ENCODE assay signal across 9 cellular contexts in the genomic region with DNA sequence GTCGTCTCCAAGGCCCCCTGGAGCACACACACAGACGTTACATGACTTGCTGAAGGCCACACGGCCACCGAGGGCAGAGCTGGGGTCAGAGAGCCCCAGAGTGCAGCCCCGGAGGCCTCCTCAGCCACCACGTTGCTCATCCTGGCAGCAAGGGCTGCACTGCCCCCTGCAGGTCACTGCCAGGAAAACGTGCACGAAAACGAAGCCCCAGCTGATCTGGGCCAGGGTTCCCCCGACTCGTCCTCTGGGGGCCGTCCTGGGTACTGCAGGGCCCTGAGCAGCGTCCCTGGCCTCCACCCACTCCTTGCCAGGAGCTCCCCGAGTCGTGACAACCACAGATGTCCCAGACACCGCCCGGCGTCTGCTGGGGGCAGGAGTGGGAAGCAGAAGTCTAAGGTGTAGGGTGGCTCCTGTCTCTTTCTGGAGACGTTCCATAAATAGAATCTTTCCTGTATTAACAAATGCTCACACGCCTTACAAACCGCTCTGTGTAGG. TPM values are rescaled to one million over a fixed set of nuclear protein-coding genes. Genes with fewer than 3 reads are reported as not detected.
A peak's percentile ranks its signal among the peaks of the same experiment; 100 is the strongest.
DNase-seq lines count a peak whose midpoint lies in the region; ATAC-seq, FAIRE-seq and TF ChIP-seq lines count a peak whose summit lies in the region.
"Had no signal": no experiment of that assay in that cellular context is flagged by ENCODE, and none has a peak within 500 bp of the region (broad histone marks: within the 10 kb centered on the region; RNA-seq: fewer than 3 reads in every experiment).

No MANE protein-coding gene starts in this region.

- H3K9me1 ChIP-seq in keratinocyte (ENCODE audit: control insufficient read depth, extremely low read depth, insufficient read depth, low read length), result peaks cover 2% of the 10 kb centered on the region

- H3K4me3 ChIP-seq in keratinocyte (ENCODE audit: control insufficient read depth in 2 of 3, extremely low read depth in 1 of 3, insufficient read depth in 2 of 3, low read depth in 1 of 3, low read length in 3 of 3), result peak overlapping the region; percentile 4 to 63 (median 53)

- peak overlapping the region; percentile 82 for H3K27ac ChIP-seq in keratinocyte (ENCODE audit: control insufficient read depth, insufficient read depth, low read length)

- peaks cover 30% of the 10 kb centered on the region for H3K4me1 ChIP-seq in keratinocyte (ENCODE audit: control insufficient read depth, extremely low read depth, insufficient read depth, low read length)

- ATAC-seq in HG03039 (IDR thresholded peaks at IDR 0.05; ENCODE audit: unreplicated experiment), result no peak

- DNase-seq in COLO829 (ENCODE audit: low spot score), result peak; percentile 64
- DNase-seq in HEK293T (ENCODE audit: extremely low spot score), result peak; percentile 82
- DNase-seq in NCI-H2227 (lab: John Stamatoyannopoulos, UW; ENCODE audit: unreplicated experiment), result peak; percentile 90
- DNase-seq in activated CD4-positive, CD25-positive, alpha-beta regulatory T cell treated with anti-CD3 and anti-CD28 coated beads, Interleukin-2, amount 50 U/mL, for 16 hours (ENCODE audit: low read depth, low spot score), result peak; percentile 87
- peak; percentile 92 for DNase-seq in central memory CD4-positive, alpha-beta T cell
- peak; percentile 59 for DNase-seq in keratinocyte (ENCODE audit: low read depth, low spot score)
- peak; percentile 87 to 88 for DNase-seq in stimulated activated CD4-positive, alpha-beta T cell treated with anti-CD3 and anti-CD28 coated beads, Interleukin-15, amount 100 ng/mL, for 1 hour (ENCODE audit: low read depth in 1 of 2, low spot score in 1 of 2)

- H3K9me3 ChIP-seq in keratinocyte (ENCODE audit: control insufficient read depth, low read depth, low read length), result no peaks in the 10 kb centered on the region

- H4K20me1 ChIP-seq in keratinocyte (ENCODE audit: control insufficient read depth, extremely low read depth, insufficient read depth, low read length), result no peaks in the 10 kb centered on the region

- peak overlapping the region; percentile 70 for H2AFZ ChIP-seq in keratinocyte (ENCODE audit: control insufficient read depth, low read length)

- TF ChIP-seq CTCF in keratinocyte (optimal IDR thresholded peaks at IDR 0.05 in 1 of 3, IDR thresholded peaks at IDR 0.05 in 1 of 3, conservative IDR thresholded peaks at IDR 0.05 in 1 of 3; ENCODE audit: extremely low read depth in 1 of 3, insufficient read depth in 2 of 3, low read length in 3 of 3), result peak; percentile 96 to 99 (median 99)

- peaks cover 2 to 4% of the 10 kb centered on the region in 2 experiments for H3K36me3 ChIP-seq in keratinocyte (ENCODE audit: control insufficient read depth in 2 of 2, extremely low read depth in 1 of 2, insufficient read depth in 2 of 2, low read length in 2 of 2)

- dilution Hi-C loops in keratinocyte (cut with MboI; ENCODE audit: extremely low pct_ligation_motif_present, low sequenced_read_pairs), result no loop called here

- POLR2A ChIA-PET in HEK293T (lab: Yijun Ruan, JAX), result interaction anchor here (2.0 to 4.9 kb wide), 4 partner anchors 11 to 22 kb away, joined by 5 to 22 read pairs (median 12); a partner anchor contains a TSS

- H3K4me2 ChIP-seq in keratinocyte (ENCODE audit: control insufficient read depth, extremely low read depth, insufficient read depth, low read depth, low read length), result peak overlapping the region; percentile 93

- FAIRE-seq in keratinocyte (lab: Jason Lieb, UNC), result peak; percentile 66
- FAIRE-seq: TTC549 had no signal

- H3K79me2 ChIP-seq in keratinocyte (ENCODE audit: control insufficient read depth, insufficient read depth, low read length), result peaks cover 16% of the 10 kb centered on the region

- peak overlapping the region; percentile 77 for H3K9ac ChIP-seq in keratinocyte (ENCODE audit: control insufficient read depth, extremely low read depth, insufficient read depth, low read length)

- no peaks in the 10 kb centered on the region for H3K27me3 ChIP-seq in keratinocyte (ENCODE audit: control insufficient read depth, extremely low read depth, insufficient read depth, low read length)

- CTCF ChIA-PET in HEK293T (lab: Yijun Ruan, JAX), result interaction anchor here (0.5 to 2.5 kb wide), 6 partner anchors 11 to 193 kb away, joined by 3 to 26 read pairs (median 4); a partner anchor contains a TSS

TF ChIP-seq in HEK293T, 16 proteins besides CTCF, POLR2A, EP300 and RAD21:
- no peak for TF ChIP-seq BHLHE40 (IDR thresholded peaks at IDR 0.05; ENCODE audit: borderline replicate concordance)
- 0 out of 2 replicates have a peak, but pooled peaks have one; percentile 53 for TF ChIP-seq HDGF (IDR thresholded peaks at IDR 0.05; ENCODE audit: borderline replicate concordance)
TF ChIP-seq in HEK293T: peak in this region for 1.

RNA-seq across cellular contexts. Expression of a gene that starts 3.4 kb away (rescaled TPM):
- polyA plus RNA-seq in keratinocyte, result 1.4 to 3.3 TPM (median 1.9 TPM) in 3 replicates
- 0.24 TPM for polyA plus RNA-seq in keratinocyte (2011; ENCODE audit: low read depth)
- polyA plus RNA-seq in keratinocyte (2011; cell fraction: cytosol; rRNA removed), result 0.62 and 4.3 TPM in 2 replicates
- polyA plus RNA-seq in keratinocyte (2011; cell fraction: nucleus; rRNA removed), result 1.6 and 3.5 TPM in 2 replicates
- 1.8 and 5.8 TPM in 2 replicates for polyA plus RNA-seq in keratinocyte (2012; ENCODE audit: low replicate concordance)
- 0.35 to 0.79 TPM (median 0.40 TPM) in 3 replicates for polyA minus RNA-seq in keratinocyte
- 12.9 TPM for polyA minus RNA-seq in keratinocyte (2011; cell fraction: cytosol; rRNA and poly(A)+ RNA removed)
- polyA minus RNA-seq in keratinocyte (2011; cell fraction: nucleus; rRNA and poly(A)+ RNA removed), result 2.7 and 3.7 TPM in 2 replicates

RNA-seq across cellular contexts. Expression of a gene that starts 14.4 kb away (rescaled TPM):
- polyA plus RNA-seq in keratinocyte, result 0.05 to 0.12 TPM (median 0.07 TPM) in 3 replicates
- not detected for polyA plus RNA-seq in keratinocyte (2011; ENCODE audit: low read depth)
- not detected in 2 replicates for polyA plus RNA-seq in keratinocyte (2011; cell fraction: cytosol; rRNA removed)
- polyA plus RNA-seq in keratinocyte (2011; cell fraction: nucleus; rRNA removed), result 0.24 and 0.65 TPM in 2 replicates
- 0.17 and 0.27 TPM in 2 replicates for polyA plus RNA-seq in keratinocyte (2012; ENCODE audit: low replicate concordance)
- polyA minus RNA-seq in keratinocyte, result not detected in 3 replicates
- polyA minus RNA-seq in keratinocyte (2011; cell fraction: cytosol; rRNA and poly(A)+ RNA removed), result not detected
- not detected in 2 replicates for polyA minus RNA-seq in keratinocyte (2011; cell fraction: nucleus; rRNA and poly(A)+ RNA removed)

RNA-seq across cellular contexts. Expression of a gene that starts 20.9 kb away (rescaled TPM):
- polyA plus RNA-seq in keratinocyte, result 47.5 to 72.0 TPM (median 48.6 TPM) in 3 replicates
- 48.7 TPM for polyA plus RNA-seq in keratinocyte (2011; ENCODE audit: low read depth)
- 43.0 and 88.0 TPM in 2 replicates for polyA plus RNA-seq in keratinocyte (2011; cell fraction: cytosol; rRNA removed)
- polyA plus RNA-seq in keratinocyte (2011; cell fraction: nucleus; rRNA removed), result 42.5 and 59.2 TPM in 2 replicates
- 62.4 and 88.5 TPM in 2 replicates for polyA plus RNA-seq in keratinocyte (2012; ENCODE audit: low replicate concordance)
- polyA minus RNA-seq in keratinocyte, result 18.4 to 107 TPM (median 34.2 TPM) in 3 replicates
- 68.9 TPM for polyA minus RNA-seq in keratinocyte (2011; cell fraction: cytosol; rRNA and poly(A)+ RNA removed)
- polyA minus RNA-seq in keratinocyte (2011; cell fraction: nucleus; rRNA and poly(A)+ RNA removed), result 15.1 and 17.7 TPM in 2 replicates

RNA-seq across cellular contexts. Expression of a gene that starts 33.2 kb away (rescaled TPM):
- polyA plus RNA-seq in keratinocyte, result not detected in 3 replicates
- not detected for polyA plus RNA-seq in keratinocyte (2011; ENCODE audit: low read depth)
- polyA plus RNA-seq in keratinocyte (2011; cell fraction: cytosol; rRNA removed), result not detected in 2 replicates
- not detected in 2 replicates for polyA plus RNA-seq in keratinocyte (2011; cell fraction: nucleus; rRNA removed)
- 0.31 TPM in 1 of 2 replicates, not detected in the other for polyA plus RNA-seq in keratinocyte (2012; ENCODE audit: low replicate concordance)
- not detected in 3 replicates for polyA minus RNA-seq in keratinocyte
- not detected for polyA minus RNA-seq in keratinocyte (2011; cell fraction: cytosol; rRNA and poly(A)+ RNA removed)
- not detected in 2 replicates for polyA minus RNA-seq in keratinocyte (2011; cell fraction: nucleus; rRNA and poly(A)+ RNA removed)

RNA-seq across cellular contexts. Expression of a gene that starts 49.8 kb away (rescaled TPM):
- polyA plus RNA-seq in keratinocyte, result 2.2 to 9.9 TPM (median 2.5 TPM) in 3 replicates
- 3.0 TPM for polyA plus RNA-seq in keratinocyte (2011; ENCODE audit: low read depth)
- polyA plus RNA-seq in keratinocyte (2011; cell fraction: cytosol; rRNA removed), result 2.1 and 6.5 TPM in 2 replicates
- polyA plus RNA-seq in keratinocyte (2011; cell fraction: nucleus; rRNA removed), result 18.2 and 26.5 TPM in 2 replicates
- polyA plus RNA-seq in keratinocyte (2012; ENCODE audit: low replicate concordance), result 3.4 and 16.0 TPM in 2 replicates
- polyA minus RNA-seq in keratinocyte, result 1.5 to 4.7 TPM (median 1.6 TPM) in 3 replicates
- 15.0 TPM for polyA minus RNA-seq in keratinocyte (2011; cell fraction: cytosol; rRNA and poly(A)+ RNA removed)
- 3.7 and 6.4 TPM in 2 replicates for polyA minus RNA-seq in keratinocyte (2011; cell fraction: nucleus; rRNA and poly(A)+ RNA removed)
